ENCODE assay signal across 1 cellular context in the genomic region with DNA sequence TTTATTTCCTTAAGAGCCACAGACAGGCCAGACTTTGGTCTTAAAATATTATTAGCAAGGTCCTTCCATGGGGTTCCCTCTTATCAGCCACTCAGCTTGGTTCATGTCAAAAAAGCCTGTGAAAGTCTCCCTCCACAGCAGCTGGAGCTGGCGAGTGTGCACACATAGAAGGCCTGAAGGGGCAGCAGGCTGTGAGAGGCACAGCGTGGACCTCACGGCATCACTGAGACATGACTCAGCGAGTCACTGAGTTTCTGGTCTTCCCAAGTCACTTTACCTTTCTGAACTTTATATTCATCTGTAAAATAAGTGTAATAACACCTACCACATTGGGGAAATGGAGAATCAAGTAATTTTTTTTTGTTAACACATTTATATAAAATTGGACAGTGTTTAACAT.
TF ChIP-seq lines count a peak whose summit lies in the region.

No MANE protein-coding gene starts in this region.

TF ChIP-seq in SK-N-SH treated with all-trans-retinoic acid at 6 μM for 48 hours, 23 proteins besides CTCF, POLR2A, EP300 and RAD21 (continued from another document):
- TF ChIP-seq, protein P1, sequence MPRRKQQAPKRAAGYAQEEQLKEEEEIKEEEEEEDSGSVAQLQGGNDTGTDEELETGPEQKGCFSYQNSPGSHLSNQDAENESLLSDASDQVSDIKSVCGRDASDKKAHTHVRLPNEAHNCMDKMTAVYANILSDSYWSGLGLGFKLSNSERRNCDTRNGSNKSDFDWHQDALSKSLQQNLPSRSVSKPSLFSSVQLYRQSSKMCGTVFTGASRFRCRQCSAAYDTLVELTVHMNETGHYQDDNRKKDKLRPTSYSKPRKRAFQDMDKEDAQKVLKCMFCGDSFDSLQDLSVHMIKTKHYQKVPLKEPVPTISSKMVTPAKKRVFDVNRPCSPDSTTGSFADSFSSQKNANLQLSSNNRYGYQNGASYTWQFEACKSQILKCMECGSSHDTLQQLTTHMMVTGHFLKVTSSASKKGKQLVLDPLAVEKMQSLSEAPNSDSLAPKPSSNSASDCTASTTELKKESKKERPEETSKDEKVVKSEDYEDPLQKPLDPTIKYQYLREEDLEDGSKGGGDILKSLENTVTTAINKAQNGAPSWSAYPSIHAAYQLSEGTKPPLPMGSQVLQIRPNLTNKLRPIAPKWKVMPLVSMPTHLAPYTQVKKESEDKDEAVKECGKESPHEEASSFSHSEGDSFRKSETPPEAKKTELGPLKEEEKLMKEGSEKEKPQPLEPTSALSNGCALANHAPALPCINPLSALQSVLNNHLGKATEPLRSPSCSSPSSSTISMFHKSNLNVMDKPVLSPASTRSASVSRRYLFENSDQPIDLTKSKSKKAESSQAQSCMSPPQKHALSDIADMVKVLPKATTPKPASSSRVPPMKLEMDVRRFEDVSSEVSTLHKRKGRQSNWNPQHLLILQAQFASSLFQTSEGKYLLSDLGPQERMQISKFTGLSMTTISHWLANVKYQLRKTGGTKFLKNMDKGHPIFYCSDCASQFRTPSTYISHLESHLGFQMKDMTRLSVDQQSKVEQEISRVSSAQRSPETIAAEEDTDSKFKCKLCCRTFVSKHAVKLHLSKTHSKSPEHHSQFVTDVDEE (CRISPR knock-in tag; IDR thresholded peaks at IDR 0.05): no peak
